Comparison of ENCODE assay signal across 7 cellular contexts in genomic region chr12:103884316-103884715, GRCh38. TPM values are rescaled to one million over a fixed set of nuclear protein-coding genes. Genes with fewer than 3 reads are reported as not detected.
A peak's percentile ranks its signal among the peaks of the same experiment; 100 is the strongest.
DNase-seq lines count a peak whose midpoint lies in the region; ATAC-seq and TF ChIP-seq lines count a peak whose summit lies in the region.

No MANE protein-coding gene starts in this region.

- no peaks in the 10 kb centered on the region for H3K9me3 ChIP-seq in DOHH2 (ENCODE audit: control insufficient read depth, insufficient read depth, low read length)
- H3K9me3 ChIP-seq in esophagus muscularis mucosa: no peaks in the 10 kb centered on the region

- no peaks in the 10 kb centered on the region for H3K9me2 ChIP-seq in DOHH2 (replicated peaks; ENCODE audit: control insufficient read depth, low read length)

- H3K4me1 ChIP-seq in DOHH2 (ENCODE audit: control insufficient read depth, low read length) (peaks cover 13% of the 10 kb centered on the region), esophagus muscularis mucosa (no peaks in the 10 kb centered on the region)

- H3K36me3 ChIP-seq in DOHH2 (ENCODE audit: control insufficient read depth, low read length) (no peaks in the 10 kb centered on the region), esophagus muscularis mucosa (no peaks in the 10 kb centered on the region)

- H3K79me2 ChIP-seq in DOHH2 (ENCODE audit: control insufficient read depth, low read length): no peaks in the 10 kb centered on the region

- DNase-seq in T-helper 22 cell (ENCODE audit: low read depth) (peak; percentile 11), esophagus muscularis mucosa (ENCODE audit: extremely low spot score) (no peak), retinal pigment epithelial cell (ENCODE audit: low read depth) (no peak), GM19238 (ENCODE audit: insufficient read length, low spot score) (no peak)

- no peak for TF ChIP-seq POLR2A in esophagus muscularis mucosa (IDR thresholded peaks at IDR 0.05; ENCODE audit: low read depth)

- TF ChIP-seq RAD21 in Ishikawa (IDR thresholded peaks at IDR 0.05; ENCODE audit: low read depth): peak; percentile 62

- intact Hi-C loops in esophagus muscularis mucosa (cut with DNase I): loop anchor here (2.0 to 10.0 kb wide), 2 partner anchors 40 to 220 kb away; no protein-coding TSS in a partner anchor

- TF ChIP-seq CTCF in DOHH2 (IDR thresholded peaks at IDR 0.05; ENCODE audit: low read depth, low read length, poor library complexity, severe bottlenecking): peak; percentile 36
- peak; percentile 19 to 37 (median 25) for TF ChIP-seq CTCF in esophagus muscularis mucosa (IDR thresholded peaks at IDR 0.05)
- peak; percentile 54 for TF ChIP-seq CTCF in retinal pigment epithelial cell (conservative IDR thresholded peaks at IDR 0.05; ENCODE audit: low read depth, low read length)

- TF ChIP-seq EP300 in Ishikawa (IDR thresholded peaks at IDR 0.05; ENCODE audit: borderline replicate concordance) (no peak), esophagus muscularis mucosa (IDR thresholded peaks at IDR 0.05) (no peak)

- no peaks in the 10 kb centered on the region for H3F3A ChIP-seq in DOHH2 (ENCODE audit: control insufficient read depth, insufficient read depth)

- WGBS in esophagus muscularis mucosa: 38% methylated on average over 4 of the region's 4 CpGs

- H3K4me3 ChIP-seq in DOHH2 (ENCODE audit: low read length): no peak overlapping the region
- H3K4me3 ChIP-seq in esophagus muscularis mucosa: no peak overlapping the region
- H3K4me3 ChIP-seq in retinal pigment epithelial cell (ENCODE audit: low read length): no peak overlapping the region

- H3K27ac ChIP-seq in DOHH2 (ENCODE audit: low read depth, low read length) (no peak overlapping the region), esophagus muscularis mucosa (replicated peaks in 1 of 4) (no peak overlapping the region)

- no peak for ATAC-seq in HG03469 (IDR thresholded peaks at IDR 0.05; ENCODE audit: unreplicated experiment)

- peaks cover 4% of the 10 kb centered on the region for H3K27me3 ChIP-seq in DOHH2 (ENCODE audit: control insufficient read depth, low read length)
- no peaks in the 10 kb centered on the region for H3K27me3 ChIP-seq in esophagus muscularis mucosa

- H4K20me1 ChIP-seq in DOHH2 (ENCODE audit: control insufficient read depth, insufficient read depth, low read depth, low read length): no peaks in the 10 kb centered on the region

- no peak overlapping the region for H3K4me2 ChIP-seq in DOHH2 (ENCODE audit: low read length)

TF ChIP-seq in Ishikawa, 13 proteins besides CTCF, POLR2A, EP300 and RAD21:
- TF ChIP-seq NFIC (IDR thresholded peaks at IDR 0.05): no peak
- no peak for TF ChIP-seq CEBPB (IDR thresholded peaks at IDR 0.05)
- TF ChIP-seq TEAD4 (IDR thresholded peaks at IDR 0.05): no peak
- TF ChIP-seq, protein P1, sequence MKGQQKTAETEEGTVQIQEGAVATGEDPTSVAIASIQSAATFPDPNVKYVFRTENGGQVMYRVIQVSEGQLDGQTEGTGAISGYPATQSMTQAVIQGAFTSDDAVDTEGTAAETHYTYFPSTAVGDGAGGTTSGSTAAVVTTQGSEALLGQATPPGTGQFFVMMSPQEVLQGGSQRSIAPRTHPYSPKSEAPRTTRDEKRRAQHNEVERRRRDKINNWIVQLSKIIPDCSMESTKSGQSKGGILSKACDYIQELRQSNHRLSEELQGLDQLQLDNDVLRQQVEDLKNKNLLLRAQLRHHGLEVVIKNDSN (IDR thresholded peaks at IDR 0.05): no peak
- no peak for TF ChIP-seq ZBTB7A (IDR thresholded peaks at IDR 0.05; ENCODE audit: low read depth)
- no peak for TF ChIP-seq EGR1 (IDR thresholded peaks at IDR 0.05)
- no peak for TF ChIP-seq CREB1 (IDR thresholded peaks at IDR 0.05; ENCODE audit: low read depth)
- no peak for TF ChIP-seq MAX (IDR thresholded peaks at IDR 0.05)
- no peak for TF ChIP-seq TAF1 (IDR thresholded peaks at IDR 0.05; ENCODE audit: low read depth)
- TF ChIP-seq, protein P2, sequence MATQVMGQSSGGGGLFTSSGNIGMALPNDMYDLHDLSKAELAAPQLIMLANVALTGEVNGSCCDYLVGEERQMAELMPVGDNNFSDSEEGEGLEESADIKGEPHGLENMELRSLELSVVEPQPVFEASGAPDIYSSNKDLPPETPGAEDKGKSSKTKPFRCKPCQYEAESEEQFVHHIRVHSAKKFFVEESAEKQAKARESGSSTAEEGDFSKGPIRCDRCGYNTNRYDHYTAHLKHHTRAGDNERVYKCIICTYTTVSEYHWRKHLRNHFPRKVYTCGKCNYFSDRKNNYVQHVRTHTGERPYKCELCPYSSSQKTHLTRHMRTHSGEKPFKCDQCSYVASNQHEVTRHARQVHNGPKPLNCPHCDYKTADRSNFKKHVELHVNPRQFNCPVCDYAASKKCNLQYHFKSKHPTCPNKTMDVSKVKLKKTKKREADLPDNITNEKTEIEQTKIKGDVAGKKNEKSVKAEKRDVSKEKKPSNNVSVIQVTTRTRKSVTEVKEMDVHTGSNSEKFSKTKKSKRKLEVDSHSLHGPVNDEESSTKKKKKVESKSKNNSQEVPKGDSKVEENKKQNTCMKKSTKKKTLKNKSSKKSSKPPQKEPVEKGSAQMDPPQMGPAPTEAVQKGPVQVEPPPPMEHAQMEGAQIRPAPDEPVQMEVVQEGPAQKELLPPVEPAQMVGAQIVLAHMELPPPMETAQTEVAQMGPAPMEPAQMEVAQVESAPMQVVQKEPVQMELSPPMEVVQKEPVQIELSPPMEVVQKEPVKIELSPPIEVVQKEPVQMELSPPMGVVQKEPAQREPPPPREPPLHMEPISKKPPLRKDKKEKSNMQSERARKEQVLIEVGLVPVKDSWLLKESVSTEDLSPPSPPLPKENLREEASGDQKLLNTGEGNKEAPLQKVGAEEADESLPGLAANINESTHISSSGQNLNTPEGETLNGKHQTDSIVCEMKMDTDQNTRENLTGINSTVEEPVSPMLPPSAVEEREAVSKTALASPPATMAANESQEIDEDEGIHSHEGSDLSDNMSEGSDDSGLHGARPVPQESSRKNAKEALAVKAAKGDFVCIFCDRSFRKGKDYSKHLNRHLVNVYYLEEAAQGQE (IDR thresholded peaks at IDR 0.05; ENCODE audit: low read depth): no peak
- TF ChIP-seq TCF12 (IDR thresholded peaks at IDR 0.05; ENCODE audit: low read depth): no peak
- TF ChIP-seq FOXM1 (IDR thresholded peaks at IDR 0.05; ENCODE audit: borderline replicate concordance, low read depth): no peak
- no peak for TF ChIP-seq YY1 (IDR thresholded peaks at IDR 0.05; ENCODE audit: low read depth)

RNA-seq across cellular contexts. Expression of gene NT5DC3, which starts 43.3 kb away (rescaled TPM):
- 100 to 1,000 TPM; 169 to 275 (median 195) TPM for total RNA-seq in esophagus muscularis mucosa

RNA-seq across cellular contexts. Expression of gene HSP90B1, which starts 45.9 kb away (rescaled TPM):
- 100 to 1,000 TPM; 174 to 199 (median 191) TPM for total RNA-seq in esophagus muscularis mucosa
